Comparison of ENCODE assay signal across 8 cellular contexts in the genomic region with DNA sequence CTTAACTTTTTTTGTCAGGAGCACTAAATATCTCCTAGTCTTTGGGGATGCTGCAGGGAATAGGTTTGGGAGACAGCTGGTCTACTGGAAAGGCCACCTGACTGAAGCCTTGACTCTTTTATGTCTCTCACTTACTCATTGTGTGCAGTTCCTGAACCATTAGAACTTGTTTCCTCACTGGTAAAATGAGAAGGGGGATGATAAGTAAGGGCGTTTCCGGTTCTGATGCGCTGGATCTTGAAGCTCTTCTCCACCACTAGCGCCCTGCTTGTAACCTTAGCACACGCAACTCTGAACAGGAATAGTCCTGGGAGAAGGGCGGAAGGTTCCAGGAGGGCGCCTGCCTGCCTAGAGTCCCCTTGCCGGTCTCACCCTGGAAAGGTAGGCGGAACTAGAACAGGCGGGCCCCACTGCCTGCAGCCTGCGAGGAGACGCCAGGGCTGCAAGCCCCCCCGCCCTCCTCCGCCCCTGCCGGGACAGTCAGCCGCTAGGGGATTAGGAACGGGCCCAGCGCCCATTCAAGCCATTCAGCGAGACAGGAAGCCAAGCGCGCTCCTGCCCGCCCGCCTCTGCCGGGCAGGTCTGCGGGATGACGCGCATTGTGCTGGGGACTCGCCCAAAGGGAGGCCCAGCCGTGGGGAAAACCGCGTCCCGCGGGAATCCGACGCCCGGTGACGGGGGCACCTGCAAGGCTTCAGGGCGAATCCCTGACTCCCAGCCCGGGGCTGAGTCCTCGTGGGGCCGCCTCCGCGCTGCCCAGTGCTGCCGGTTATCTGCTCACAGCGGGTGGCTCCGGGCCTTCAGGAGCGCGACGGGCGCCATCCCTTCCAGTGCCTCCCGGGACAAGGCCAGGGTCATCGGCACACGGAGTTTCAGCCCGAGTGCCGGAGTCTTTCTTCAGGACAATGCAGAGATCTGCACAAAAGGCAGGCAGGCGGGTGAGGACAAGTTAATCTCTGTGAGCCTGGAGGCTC. TPM values are rescaled to one million over a fixed set of nuclear protein-coding genes. Genes with fewer than 3 reads are reported as not detected.
DNase-seq lines count a peak whose midpoint lies in the region; ATAC-seq and FAIRE-seq lines count a peak whose summit lies in the region.

No MANE protein-coding gene starts in this region.

- no peak for ATAC-seq in HG02571 (IDR thresholded peaks at IDR 0.05; ENCODE audit: unreplicated experiment)
- ATAC-seq in GM19324 (IDR thresholded peaks at IDR 0.05; ENCODE audit: low FRiP score, unreplicated experiment) = no peak

- no peak overlapping the region for H2BK120ac ChIP-seq in neuronal stem cell (ENCODE audit: low read depth, low read length)

- peak overlapping the region; percentile 65 for H2BK15ac ChIP-seq in neuronal stem cell (ENCODE audit: low read length)

- H3K23ac ChIP-seq in neuronal stem cell (ENCODE audit: low read depth, low read length, poor library complexity) = peak overlapping the region; percentile 38

- no peak for FAIRE-seq in urothelium cell line (lab: Jason Lieb, UNC)

- H3K4me3 ChIP-seq in neuronal stem cell (ENCODE audit: low read length in 2 of 2) = peak overlapping the region; percentile 38 to 73

- H2BK5ac ChIP-seq in neuronal stem cell (ENCODE audit: low read length) = no peak overlapping the region

- peak; percentile 20 to 24 for DNase-seq in NCI-H1930 (lab: John Stamatoyannopoulos, UW)
- peak; percentile 4 for DNase-seq in activated T-helper 1 cell treated with Interleukin-2 at 50 U/mL for 16 hours (ENCODE audit: low read depth)
- DNase-seq in germinal center (ENCODE audit: low spot score) = peak; percentile 44
- peak; percentile 75 for DNase-seq in neuronal stem cell (ENCODE audit: low spot score)
- peak; percentile 31 for DNase-seq in urothelium cell line (ENCODE audit: low spot score)

- peaks cover 4% of the 10 kb centered on the region for H3K4me1 ChIP-seq in ES-I3 (ENCODE audit: insufficient read depth, low read length)
- peaks cover 2 to 9% of the 10 kb centered on the region in 2 donors for H3K4me1 ChIP-seq in neuronal stem cell (ENCODE audit: control insufficient read depth in 2 of 2, insufficient read depth in 1 of 2, low read depth in 1 of 2, low read length in 2 of 2)

- peak overlapping the region; percentile 95 for H2AFZ ChIP-seq in neuronal stem cell (ENCODE audit: low read length)

- peak overlapping the region; percentile 64 for H3K4me2 ChIP-seq in neuronal stem cell (ENCODE audit: insufficient read depth, low read length, poor library complexity, severe bottlenecking)

- H3K9me3 ChIP-seq in ES-I3 (ENCODE audit: control insufficient read depth, insufficient read depth, low read length) = peaks cover 8% of the 10 kb centered on the region; the same call in 1 of the 2 replicates
- H3K9me3 ChIP-seq in neuronal stem cell (replicated peaks in 1 of 2; ENCODE audit: control insufficient read depth in 2 of 2, insufficient read depth in 1 of 2, low read depth in 1 of 2, low read length in 2 of 2) = peaks cover 2 to 14% of the 10 kb centered on the region in 2 donors

- peak overlapping the region; percentile 68 for H3K9ac ChIP-seq in ES-I3 (ENCODE audit: low read depth, low read length)
- H3K9ac ChIP-seq in neuronal stem cell (ENCODE audit: low read depth, low read length, poor library complexity) = peak overlapping the region; percentile 39

- no peaks in the 10 kb centered on the region for H3K79me1 ChIP-seq in neuronal stem cell (ENCODE audit: low read depth, low read length)

- no CpG with 5 or more reads among the region's 56 CpGs for WGBS in neuronal stem cell (ENCODE audit: extremely low coverage in 2 of 2, insufficient read length in 2 of 2, insufficient replicate concordance in 1 of 2), 2 donors

- H3K14ac ChIP-seq in neuronal stem cell (ENCODE audit: low read length) = no peak overlapping the region

- peaks cover 0 to 60% (median 12%) of the 10 kb centered on the region in 3 experiments for H3K27me3 ChIP-seq in neuronal stem cell (ENCODE audit: control insufficient read depth in 3 of 3, insufficient read depth in 3 of 3, low read depth in 1 of 3, low read length in 3 of 3)

- no peak overlapping the region for H4K8ac ChIP-seq in neuronal stem cell (ENCODE audit: low read depth, low read length)

- no peak overlapping the region for H3K27ac ChIP-seq in neuronal stem cell (replicated peaks; ENCODE audit: low read length)

- H3K4ac ChIP-seq in neuronal stem cell (ENCODE audit: low read length) = no peak overlapping the region

- H3K36me3 ChIP-seq in ES-I3 (ENCODE audit: insufficient read depth, low read length) (no peaks in the 10 kb centered on the region), neuronal stem cell (replicated peaks in 1 of 2; ENCODE audit: control insufficient read depth in 2 of 2, insufficient read depth in 2 of 2, low read length in 2 of 2) (no peaks in the 10 kb centered on the region)

- H2AK5ac ChIP-seq in neuronal stem cell (ENCODE audit: low read depth, low read length) = no peak overlapping the region

- peak overlapping the region; percentile 94 for H3K18ac ChIP-seq in neuronal stem cell (ENCODE audit: low read length)

- peak overlapping the region; percentile 16 for H4K91ac ChIP-seq in neuronal stem cell (ENCODE audit: low read depth, low read length, poor library complexity)

- no peak overlapping the region for H2BK12ac ChIP-seq in neuronal stem cell (ENCODE audit: low read length)

RNA-seq across cellular contexts. Expression of gene XPA, which starts 44.0 kb away (rescaled TPM):
- 22.5 TPM for polyA plus RNA-seq in neuronal stem cell (2013, experiment 1 of 2)
- polyA plus RNA-seq in neuronal stem cell (2013, experiment 2 of 2) = 23.0 TPM

Comparison
In these comparisons a context has a peak if more than half of its experiments do, and no peak if none do; other contexts are left out.
1. DNase-seq: peak in every context shown above with its lines; median percentile 75 in neuronal stem cell; 44 in germinal center; 31 in urothelium cell line; 22 in NCI-H1930; 4 in activated T-helper 1 cell treated with Interleukin-2 at 50 U/mL for 16 hours.